In genomic region chr20:58349586-58349985, GRCh38 we compare ENCODE assay signal across 13 cellular contexts. TPM values are rescaled to one million over a fixed set of nuclear protein-coding genes. Genes with fewer than 3 reads are reported as not detected.
DNase-seq lines count a peak whose midpoint lies in the region; ATAC-seq, FAIRE-seq and TF ChIP-seq lines count a peak whose summit lies in the region.
"Had no signal": no experiment of that assay in that cellular context is flagged by ENCODE, and none has a peak within 500 bp of the region (broad histone marks: within the 10 kb centered on the region; RNA-seq: fewer than 3 reads in every experiment).

No MANE protein-coding gene starts in this region.

- no TSS peak for BruUV-seq in HepG2 (replicated peaks; lab: Mats Ljungman, UMichigan)

- H3K27me3 ChIP-seq in HepG2 (ENCODE audit: control insufficient read depth in 1 of 2, insufficient read depth in 2 of 2, low read length in 2 of 2) = no peaks in the 10 kb centered on the region
- no peaks in the 10 kb centered on the region for H3K27me3 ChIP-seq in right lobe of liver
- H3K27me3 ChIP-seq in fibroblast of lung (ENCODE audit: control insufficient read depth, insufficient read depth, low read length) = no peaks in the 10 kb centered on the region

- TF ChIP-seq CTCF in HepG2 (CRISPR knock-in tag; IDR thresholded peaks at IDR 0.05) (no peak), right lobe of liver (IDR thresholded peaks at IDR 0.05) (no peak), fibroblast of lung (conservative IDR thresholded peaks at IDR 0.05 in 1 of 2, IDR thresholded peaks at IDR 0.05 in 1 of 2; ENCODE audit: low read depth in 1 of 2, low read length in 2 of 2) (peak in 1 of 2 donors; percentile 18), kidney (IDR thresholded peaks at IDR 0.05; ENCODE audit: borderline replicate concordance, extremely low read depth, insufficient read depth) (no peak)

- intact Hi-C loops in HepG2 (cut with micrococcal nuclease; ENCODE audit: unreplicated experiment) = no loop called here
- intact Hi-C loops in right lobe of liver (cut with DNase I) = no loop called here
- intact Hi-C loops in kidney (cut with DNase I) = no loop called here

- 95% methylated on average over 3 of the region's 3 CpGs for WGBS in HepG2 (ENCODE audit: low lambda C conversion rate)
- 60% methylated on average over 1 of the region's 3 CpGs for WGBS in right lobe of liver (ENCODE audit: insufficient coverage, low coverage, low lambda C conversion rate, missing lambda C conversion rate)

- H3K4me3 ChIP-seq in HepG2 (replicated peaks in 1 of 3; ENCODE audit: insufficient read depth in 1 of 3, low read depth in 2 of 3, low read length in 3 of 3) = no peak overlapping the region
- H3K4me3 ChIP-seq in right lobe of liver = no peak overlapping the region
- no peak overlapping the region for H3K4me3 ChIP-seq in fibroblast of lung (replicated peaks in 1 of 4; ENCODE audit: control extremely low read depth in 1 of 4, insufficient read depth in 1 of 4, low read depth in 3 of 4, low read length in 4 of 4)
- H3K4me3 ChIP-seq in kidney (ENCODE audit: low read length in 2 of 2) = no peak overlapping the region

- no peak for TF ChIP-seq RAD21 in HepG2 (CRISPR knock-in tag; IDR thresholded peaks at IDR 0.05)

- in situ Hi-C loops in HepG2 (cut with HindIII; ENCODE audit: extremely low pct_ligation_motif_present, low pct_unique_long_range_greater_than_20kb) = no loop called here

- H4K20me1 ChIP-seq in HepG2 (ENCODE audit: insufficient read depth, low read length) (no peaks in the 10 kb centered on the region), fibroblast of lung (ENCODE audit: control insufficient read depth, extremely low read depth, insufficient read depth, low read length) (no peaks in the 10 kb centered on the region)

- no peak for TF ChIP-seq EP300 in HepG2 (IDR thresholded peaks at IDR 0.05; ENCODE audit: low read depth in 2 of 2, low read length in 2 of 2)
- TF ChIP-seq EP300 in HepG2 (CRISPR knock-in tag; IDR thresholded peaks at IDR 0.05; ENCODE audit: borderline replicate concordance) = no peak

- FAIRE-seq in HepG2 (lab: Jason Lieb, UNC) = no peak
- no peak for FAIRE-seq in urothelium cell line (lab: Jason Lieb, UNC)
- no peak for FAIRE-seq in kidney (lab: Jason Lieb, UNC)

- DNase-seq in HepG2 (ENCODE audit: low spot score) (no peak), right lobe of liver (no peak), fibroblast of lung (ENCODE audit: low read depth in 2 of 2) (peak; percentile 77 to 79), urothelium cell line (ENCODE audit: low spot score) (peak; percentile 64), kidney (no peak), midbrain (lab: John Stamatoyannopoulos, UW) (no peak)
- DNase-seq in activated CD8-positive, alpha-beta memory T cell treated with anti-CD3 and anti-CD28 coated beads, Interleukin-2, amount 50 U/mL, for 48 hours = no peak
- DNase-seq: activated CD4-positive, alpha-beta T cell treated with anti-CD3 and anti-CD28 coated beads, Interleukin-2, amount 10 ng/mL, durations not matched to agents 7 days and 5 days; activated naive CD4-positive, alpha-beta T cell treated with Interleukin-2 at 50 U/mL for 16 hours; effector memory CD4-positive, alpha-beta T cell; H9 had no signal

- H3K9me3 ChIP-seq in HepG2 (ENCODE audit: low read length) (no peaks in the 10 kb centered on the region), right lobe of liver (no peaks in the 10 kb centered on the region), fibroblast of lung (ENCODE audit: control insufficient read depth, insufficient read depth, low read depth, low read length) (no peaks in the 10 kb centered on the region), kidney (ENCODE audit: control insufficient read depth in 1 of 2, low read length in 2 of 2) (no peaks in the 10 kb centered on the region)

- CTCF ChIA-PET in HepG2 (lab: Yijun Ruan, JAX; ENCODE audit: low intra/inter-chr PET ratio, low total read pairs) = no interaction called here

- H3K9ac ChIP-seq in HepG2 (ENCODE audit: insufficient read depth, low read depth, low read length) (no peak overlapping the region), fibroblast of lung (ENCODE audit: insufficient read depth, low read length) (no peak overlapping the region), kidney (ENCODE audit: low read length in 2 of 2) (no peak overlapping the region)

- H3K4me2 ChIP-seq in HepG2 (ENCODE audit: low read depth, low read length) (no peak overlapping the region), fibroblast of lung (ENCODE audit: extremely low read depth, insufficient read depth, low read length) (no peak overlapping the region)

- H3K36me3 ChIP-seq in HepG2 (replicated peaks in 1 of 2; ENCODE audit: control insufficient read depth in 1 of 2, insufficient read depth in 2 of 2, low read length in 2 of 2) (peaks cover 25 to 48% of the 10 kb centered on the region in 2 experiments), right lobe of liver (peaks cover 0 to 19% (median 2%) of the 10 kb centered on the region in 4 donors), fibroblast of lung (ENCODE audit: control insufficient read depth, insufficient read depth, low read length) (peaks cover 10% of the 10 kb centered on the region), kidney (ENCODE audit: control insufficient read depth in 1 of 2, insufficient read depth in 2 of 2, low read length in 2 of 2) (peaks cover 18 to 22% of the 10 kb centered on the region in 2 donors)

- H3K79me2 ChIP-seq in HepG2 (ENCODE audit: insufficient read depth, low read length) (no peaks in the 10 kb centered on the region), fibroblast of lung (ENCODE audit: control insufficient read depth, insufficient read depth, low read length) (peaks cover 5% of the 10 kb centered on the region)

- H2AFZ ChIP-seq in HepG2 (ENCODE audit: low read length) = no peak overlapping the region
- no peak overlapping the region for H2AFZ ChIP-seq in fibroblast of lung (ENCODE audit: low read length)

- no peak for TF ChIP-seq POLR2A in HepG2 (IDR thresholded peaks at IDR 0.05; ENCODE audit: insufficient read depth in 1 of 2, low read depth in 2 of 2, low read length in 2 of 2)
- TF ChIP-seq POLR2A in right lobe of liver (IDR thresholded peaks at IDR 0.05) = no peak

- H3K27ac ChIP-seq in HepG2 (ENCODE audit: extremely low read length, insufficient read depth, low read length) (no peak overlapping the region), right lobe of liver (no peak overlapping the region), fibroblast of lung (ENCODE audit: insufficient read depth, low read length) (no peak overlapping the region), kidney (ENCODE audit: low read depth in 2 of 2, low read length in 2 of 2) (no peak overlapping the region)

- ATAC-seq in HepG2 (peak; percentile 39; the same call in 2 of the 3 replicates), right lobe of liver (no peak), SK-N-SH treated with all-trans-retinoic acid at 6 μM for 48 hours (peak; percentile 99)
- ATAC-seq: stimulated activated memory B cell treated with anti-CD40 and anti-IgM and Interleukin-4, amounts not matched to agents 10 μg/mL and 1 μg/mL and 100 μg/mL, for 72 hours had no signal

- POLR2A ChIA-PET in HepG2 (lab: Yijun Ruan, JAX) = interaction anchor here (1.1 kb wide), 1 partner anchor 39 kb away, joined by 3 read pairs; the partner anchor contains the start of gene VAPB

- H3K4me1 ChIP-seq in HepG2 (ENCODE audit: insufficient read depth, low read length) (no peaks in the 10 kb centered on the region), right lobe of liver (no peaks in the 10 kb centered on the region), fibroblast of lung (ENCODE audit: control insufficient read depth, extremely low read depth, insufficient read depth, low read length) (peaks cover 4% of the 10 kb centered on the region), kidney (ENCODE audit: control insufficient read depth in 1 of 2, insufficient read depth in 1 of 2, low read depth in 1 of 2, low read length in 2 of 2) (no peaks in the 10 kb centered on the region)

RNA-seq across cellular contexts. Expression of gene VAPB, which starts 39.4 kb away (rescaled TPM):
- 18.6 and 39.5 TPM in 2 replicates for total RNA-seq in HepG2 (2016; rRNA removed; fragmentation: Illumina TruSeq; extraction: Trizol)
- total RNA-seq in HepG2 (2016; cell fraction: cytosol; rRNA removed; fragmentation: Illumina TruSeq; extraction: Trizol; ENCODE audit: low read depth) = 8.4 and 10.3 TPM in 2 replicates
- total RNA-seq in HepG2 (2016; cell fraction: insoluble cytoplasmic fraction; rRNA removed; fragmentation: Illumina TruSeq; extraction: Trizol) = 17.8 and 34.8 TPM in 2 replicates
- total RNA-seq in HepG2 (2016; cell fraction: membrane; rRNA removed; fragmentation: Illumina TruSeq; extraction: Trizol) = 22.3 and 22.4 TPM in 2 replicates
- 26.5 and 27.8 TPM in 2 replicates for total RNA-seq in HepG2 (2016; cell fraction: nucleus; rRNA removed; fragmentation: Illumina TruSeq; extraction: Trizol)
- 40.5 and 48.5 TPM in 2 replicates for polyA plus RNA-seq in HepG2 (2011; rRNA removed)
- polyA plus RNA-seq in HepG2 (2011; cell fraction: cytosol; rRNA removed) = 28.8 and 43.5 TPM in 2 replicates
- 25.8 and 29.7 TPM in 2 replicates for polyA plus RNA-seq in HepG2 (2011; cell fraction: nucleus; rRNA removed)
- polyA plus RNA-seq in HepG2 (2012) = 65.3 and 69.0 TPM in 2 replicates
- polyA plus RNA-seq in HepG2 (2016; cell fraction: cytosol; fragmentation: Illumina TruSeq; extraction: Trizol; ENCODE audit: low read depth) = 10.2 and 12.1 TPM in 2 replicates
- 58.7 and 72.2 TPM in 2 replicates for polyA plus RNA-seq in HepG2 (2016; cell fraction: insoluble cytoplasmic fraction; fragmentation: Illumina TruSeq; extraction: Trizol; ENCODE audit: low read depth)
- polyA plus RNA-seq in HepG2 (2016; cell fraction: membrane; fragmentation: Illumina TruSeq; extraction: Trizol; ENCODE audit: low read depth) = 23.4 and 25.9 TPM in 2 replicates
- 58.8 and 66.1 TPM in 2 replicates for polyA plus RNA-seq in HepG2 (2016; cell fraction: nucleus; fragmentation: Illumina TruSeq; extraction: Trizol; ENCODE audit: insufficient read depth, low read depth)
- polyA minus RNA-seq in HepG2 (2011; rRNA and poly(A)+ RNA removed; ENCODE audit: low replicate concordance) = 31.5 and 42.0 TPM in 2 replicates
- 26.7 and 39.2 TPM in 2 replicates for polyA minus RNA-seq in HepG2 (2011; cell fraction: cytosol; rRNA and poly(A)+ RNA removed)
- polyA minus RNA-seq in HepG2 (2011; cell fraction: nucleus; rRNA and poly(A)+ RNA removed) = 50.6 and 58.1 TPM in 2 replicates
- total RNA-seq in right lobe of liver = 10 to 100 TPM; 17.5 to 42.9 (median 31.4) TPM
- 10.8 and 13.0 TPM in 2 replicates for total RNA-seq in fibroblast of lung
- 38.7 and 43.7 TPM in 2 replicates for polyA plus RNA-seq in fibroblast of lung
- polyA plus RNA-seq in fibroblast of lung (2012) = 35.3 and 39.5 TPM in 2 replicates
- polyA minus RNA-seq in fibroblast of lung (ENCODE audit: low replicate concordance) = 16.5 and 22.9 TPM in 2 replicates
- total RNA-seq in kidney = 60.4 TPM
- polyA plus RNA-seq in kidney (ENCODE audit: insufficient read depth, low read depth, low replicate concordance) = 49.3 TPM

RNA-seq across cellular contexts. Expression of gene RAB22A, which starts 40.1 kb away (rescaled TPM):
- total RNA-seq in HepG2 (2016; rRNA removed; fragmentation: Illumina TruSeq; extraction: Trizol) (11.2 and 16.2 TPM in 2 replicates), right lobe of liver (10 to 100 TPM in 2 of 6 experiments, 1 to 10 TPM in 4; 7.4 to 11.6 (median 9.5) TPM), fibroblast of lung (12.8 and 13.7 TPM in 2 replicates), kidney (20.7 TPM)
- 3.2 TPM in 2 replicates for total RNA-seq in HepG2 (2016; cell fraction: cytosol; rRNA removed; fragmentation: Illumina TruSeq; extraction: Trizol; ENCODE audit: low read depth)
- 11.4 and 14.3 TPM in 2 replicates for total RNA-seq in HepG2 (2016; cell fraction: insoluble cytoplasmic fraction; rRNA removed; fragmentation: Illumina TruSeq; extraction: Trizol)
- 12.0 and 12.3 TPM in 2 replicates for total RNA-seq in HepG2 (2016; cell fraction: membrane; rRNA removed; fragmentation: Illumina TruSeq; extraction: Trizol)
- total RNA-seq in HepG2 (2016; cell fraction: nucleus; rRNA removed; fragmentation: Illumina TruSeq; extraction: Trizol) = 10.4 and 11.0 TPM in 2 replicates
- polyA plus RNA-seq in HepG2 (2011; rRNA removed) (10.6 and 10.7 TPM in 2 replicates), fibroblast of lung (19.5 and 20.6 TPM in 2 replicates), kidney (ENCODE audit: insufficient read depth, low read depth, low replicate concordance) (7.0 TPM)
- 4.3 and 7.7 TPM in 2 replicates for polyA plus RNA-seq in HepG2 (2011; cell fraction: cytosol; rRNA removed)
- polyA plus RNA-seq in HepG2 (2011; cell fraction: nucleus; rRNA removed) = 9.1 and 10.7 TPM in 2 replicates
- polyA plus RNA-seq in HepG2 (2012) = 8.1 and 8.6 TPM in 2 replicates
- polyA plus RNA-seq in HepG2 (2016; cell fraction: cytosol; fragmentation: Illumina TruSeq; extraction: Trizol; ENCODE audit: low read depth) = 3.2 and 4.1 TPM in 2 replicates
- 11.4 and 11.5 TPM in 2 replicates for polyA plus RNA-seq in HepG2 (2016; cell fraction: insoluble cytoplasmic fraction; fragmentation: Illumina TruSeq; extraction: Trizol; ENCODE audit: low read depth)
- 8.1 and 10.1 TPM in 2 replicates for polyA plus RNA-seq in HepG2 (2016; cell fraction: membrane; fragmentation: Illumina TruSeq; extraction: Trizol; ENCODE audit: low read depth)
- polyA plus RNA-seq in HepG2 (2016; cell fraction: nucleus; fragmentation: Illumina TruSeq; extraction: Trizol; ENCODE audit: insufficient read depth, low read depth) = 12.2 and 13.1 TPM in 2 replicates
- polyA minus RNA-seq in HepG2 (2011; rRNA and poly(A)+ RNA removed; ENCODE audit: low replicate concordance) = 22.2 and 25.1 TPM in 2 replicates
- 9.8 and 13.5 TPM in 2 replicates for polyA minus RNA-seq in HepG2 (2011; cell fraction: cytosol; rRNA and poly(A)+ RNA removed)
- polyA minus RNA-seq in HepG2 (2011; cell fraction: nucleus; rRNA and poly(A)+ RNA removed) = 32.2 and 33.1 TPM in 2 replicates
- polyA plus RNA-seq in fibroblast of lung (2012) = 10.7 and 11.7 TPM in 2 replicates
- polyA minus RNA-seq in fibroblast of lung (ENCODE audit: low replicate concordance) = 3.9 and 13.0 TPM in 2 replicates

Comparison
In these comparisons a context has a peak if more than half of its experiments do, and no peak if none do; other contexts are left out.
1. ATAC-seq: peak in HepG2 (single experiment) and SK-N-SH treated with all-trans-retinoic acid at 6 μM for 48 hours (single experiment); none in right lobe of liver (0 of 4).
2. DNase-seq: peak in fibroblast of lung (2 of 2) and urothelium cell line (single experiment); none in HepG2 (single experiment), right lobe of liver (0 of 3), activated CD8-positive, alpha-beta memory T cell treated with anti-CD3 and anti-CD28 coated beads, Interleukin-2, amount 50 U/mL, for 48 hours (single experiment), kidney (single experiment) and midbrain (single experiment).